ENCODE assay signal across 1 cellular context in the genomic region with DNA sequence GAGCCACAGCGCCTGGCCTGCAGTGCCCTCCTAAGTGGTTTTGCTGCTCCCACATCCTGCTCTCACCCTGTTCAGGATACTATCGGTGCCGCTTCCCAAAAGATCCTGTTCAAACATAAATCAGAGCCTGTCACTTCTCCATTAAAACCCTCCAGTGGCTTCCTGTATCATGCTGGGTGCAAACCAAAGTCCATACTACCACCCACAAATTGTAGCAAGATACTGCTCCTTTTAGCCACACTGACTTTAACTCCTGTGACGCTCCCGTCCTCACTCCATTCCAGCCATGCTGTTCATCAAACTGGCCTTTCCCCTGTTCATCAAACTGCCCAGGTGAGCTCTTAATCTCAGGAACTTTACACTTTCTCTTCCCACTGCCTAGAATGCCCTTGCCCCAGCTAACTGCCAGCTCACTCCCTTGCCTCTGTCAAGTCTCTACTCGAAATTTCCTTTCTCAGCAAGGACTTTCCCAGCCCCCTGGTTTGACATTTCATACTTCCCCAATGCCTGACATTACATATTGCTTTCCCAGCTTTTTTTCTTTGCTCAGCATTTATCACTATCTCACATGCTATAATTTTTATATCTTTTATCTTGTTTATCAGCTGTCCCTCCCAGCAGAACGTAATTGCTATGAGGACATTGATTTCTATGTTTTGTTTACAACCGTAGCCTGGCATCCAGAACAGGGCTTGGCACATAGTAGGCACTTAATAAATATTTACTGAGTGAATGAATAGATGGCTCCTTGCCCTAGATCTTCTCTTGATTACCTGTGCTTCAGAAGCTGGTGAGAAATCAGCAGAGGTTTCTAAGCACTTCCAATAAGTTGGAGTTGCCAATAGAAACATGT.
A peak's percentile ranks its signal among the peaks of the same experiment; 100 is the strongest.
TF ChIP-seq lines count a peak whose summit lies in the region.

No MANE protein-coding gene starts in this region.

TF ChIP-seq in endothelial cell of umbilical vein, 7 proteins besides CTCF, POLR2A, EP300 and RAD21 (continued from another document):
- TF ChIP-seq EZH2 (IDR thresholded peaks at IDR 0.05; ENCODE audit: borderline replicate concordance, low read depth, low read length, severe bottlenecking) (no peak), MYC (IDR thresholded peaks at IDR 0.05; ENCODE audit: low read depth, low read length) (no peak), JUN (IDR thresholded peaks at IDR 0.05; ENCODE audit: borderline replicate concordance, insufficient read depth, insufficient read length, low read depth) (peak; percentile 36), FOS (IDR thresholded peaks at IDR 0.05; ENCODE audit: borderline replicate concordance, insufficient read depth, low read length) (no peak), GATA2 (IDR thresholded peaks at IDR 0.05; ENCODE audit: insufficient read depth, insufficient read length, low read depth, low read length) (no peak)
- TF ChIP-seq, protein P1, sequence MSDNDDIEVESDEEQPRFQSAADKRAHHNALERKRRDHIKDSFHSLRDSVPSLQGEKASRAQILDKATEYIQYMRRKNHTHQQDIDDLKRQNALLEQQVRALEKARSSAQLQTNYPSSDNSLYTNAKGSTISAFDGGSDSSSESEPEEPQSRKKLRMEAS (IDR thresholded peaks at IDR 0.05; ENCODE audit: insufficient read depth, insufficient read length) = no peak
